In the genomic region with DNA sequence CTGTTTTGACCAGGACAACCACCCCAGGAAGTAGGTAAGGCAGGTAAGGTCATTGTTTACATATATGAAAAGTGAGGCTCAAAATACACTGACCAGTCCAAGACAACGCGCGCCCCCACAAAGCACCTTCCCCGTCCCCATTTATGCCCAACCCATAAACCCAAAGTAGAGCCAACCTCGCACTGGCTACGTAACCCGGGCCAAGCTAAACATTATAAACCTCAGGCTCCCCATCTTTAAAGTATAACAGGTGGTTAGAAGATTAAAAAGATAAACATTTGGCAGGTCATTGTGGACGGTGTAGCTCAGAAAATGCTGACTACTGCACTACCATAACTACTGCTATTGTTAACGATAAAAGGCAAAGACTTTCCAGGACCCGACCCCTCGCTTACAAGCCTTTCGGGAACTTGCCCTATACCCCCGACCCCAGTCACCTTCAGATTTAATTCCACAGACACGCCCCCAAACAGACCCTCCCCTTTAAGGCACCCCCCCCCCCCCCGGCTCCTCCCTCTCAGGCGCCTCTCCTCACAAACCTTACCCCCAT, we compare ENCODE assay signal across 8 cellular contexts. TPM values are rescaled to one million over a fixed set of nuclear protein-coding genes. Genes with fewer than 3 reads are reported as not detected.
DNase-seq lines count a peak whose midpoint lies in the region; ATAC-seq and TF ChIP-seq lines count a peak whose summit lies in the region.

No MANE protein-coding gene starts in this region.

- TF ChIP-seq CTCF in RWPE1 (conservative IDR thresholded peaks at IDR 0.05; ENCODE audit: low read depth) (no peak), endodermal cell (conservative IDR thresholded peaks at IDR 0.05) (no peak)

- H3K9me3 ChIP-seq in endodermal cell (ENCODE audit: control insufficient read depth, low read length), result no peaks in the 10 kb centered on the region
- H3K9me3 ChIP-seq in naive thymus-derived CD4-positive, alpha-beta T cell (ENCODE audit: control insufficient read depth in 2 of 3, low read length in 3 of 3), result no peaks in the 10 kb centered on the region

- H3K4me1 Mint-ChIP-seq in endodermal cell, result peaks cover 12% of the 10 kb centered on the region
- peaks cover 34 to 67% (median 60%) of the 10 kb centered on the region in 7 donors for H3K4me1 Mint-ChIP-seq in naive thymus-derived CD4-positive, alpha-beta T cell

- WGBS in endodermal cell (ENCODE audit: insufficient coverage in 1 of 2, insufficient read length in 1 of 2), 2 experiments, result 0 to 4% methylated on average over 1 to 15 of the region's 16 CpGs

- peak overlapping the region; percentile 85 for H3K4me3 Mint-ChIP-seq in endodermal cell
- peak overlapping the region; percentile 80 to 95 (median 92) for H3K4me3 Mint-ChIP-seq in naive thymus-derived CD4-positive, alpha-beta T cell

- intact Hi-C loops in naive thymus-derived CD4-positive, alpha-beta T cell (cut with micrococcal nuclease), result loop anchor here (1.0 to 2.0 kb wide), 8 partner anchors 23 to 354 kb away; a partner anchor contains a TSS

- peak overlapping the region; percentile 98 for H3K4me3 ChIP-seq in endodermal cell (ENCODE audit: low read length)
- H3K4me3 ChIP-seq in naive thymus-derived CD4-positive, alpha-beta T cell (ENCODE audit: low read length), result peak overlapping the region; percentile 77

- H3K9ac ChIP-seq in endodermal cell (ENCODE audit: extremely low read depth, low read length, poor library complexity, severe bottlenecking), result peak overlapping the region; percentile 79

- H3K9me3 Mint-ChIP-seq in endodermal cell, result no peaks in the 10 kb centered on the region
- H3K9me3 Mint-ChIP-seq in naive thymus-derived CD4-positive, alpha-beta T cell, result peaks cover 0 to 3% (median 0%) of the 10 kb centered on the region in 11 donors

- CTCF ChIA-PET in RWPE1 (lab: Yijun Ruan, JAX), result interaction anchor here (1.1 kb wide), 1 partner anchor 39 kb away, joined by 3 read pairs; no protein-coding TSS in a partner anchor
- CTCF ChIA-PET in naive thymus-derived CD4-positive, alpha-beta T cell (lab: Charles Lee), result interaction anchor here (1.0 kb wide), 1 partner anchor 56 kb away, joined by 3 read pairs; no protein-coding TSS in a partner anchor

- H3K36me3 ChIP-seq in endodermal cell (ENCODE audit: control insufficient read depth, insufficient read depth, low read length), result peaks cover 4% of the 10 kb centered on the region
- H3K36me3 ChIP-seq in naive thymus-derived CD4-positive, alpha-beta T cell (ENCODE audit: control insufficient read depth in 2 of 3, insufficient read depth in 3 of 3, low read length in 3 of 3), result peaks cover 0 to 6% (median 0%) of the 10 kb centered on the region in 3 experiments

- peak; percentile 43 for DNase-seq in SIG-M5 treated with dmso at 0.1 percent for 504 hours (lab: John Stamatoyannopoulos, UW; ENCODE audit: unreplicated experiment)
- no peak for DNase-seq in SIG-M5 (lab: John Stamatoyannopoulos, UW)
- DNase-seq in RWPE1 (ENCODE audit: low spot score), result no peak
- no peak for DNase-seq in endodermal cell
- DNase-seq in naive thymus-derived CD4-positive, alpha-beta T cell, result peak in 2 of 9 donors; percentile 20 to 29

- no peaks in the 10 kb centered on the region for H3K27me3 Mint-ChIP-seq in endodermal cell (ENCODE audit: insufficient read depth)
- H3K27me3 Mint-ChIP-seq in naive thymus-derived CD4-positive, alpha-beta T cell, result no peaks in the 10 kb centered on the region

- no peaks in the 10 kb centered on the region for H3K27me3 ChIP-seq in endodermal cell (ENCODE audit: control insufficient read depth, insufficient read depth, low read length, poor library complexity, severe bottlenecking)
- no peaks in the 10 kb centered on the region for H3K27me3 ChIP-seq in naive thymus-derived CD4-positive, alpha-beta T cell (ENCODE audit: control insufficient read depth in 2 of 2, insufficient read depth in 2 of 2, low read length in 2 of 2)

- peaks cover 11% of the 10 kb centered on the region for H3K36me3 Mint-ChIP-seq in endodermal cell (ENCODE audit: low read depth)
- H3K36me3 Mint-ChIP-seq in naive thymus-derived CD4-positive, alpha-beta T cell, result peaks cover 0 to 9% (median 0%) of the 10 kb centered on the region in 5 donors

- H3K27ac ChIP-seq in RWPE1, result peak overlapping the region; percentile 89
- peak overlapping the region; percentile 75 for H3K27ac ChIP-seq in endodermal cell (ENCODE audit: low read depth, low read length)
- H3K27ac ChIP-seq in naive thymus-derived CD4-positive, alpha-beta T cell (ENCODE audit: low read depth, low read length), result peak overlapping the region; percentile 80

- peak; percentile 27 for ATAC-seq in naive thymus-derived CD4-positive, alpha-beta T cell
- no peak for ATAC-seq in GM19455 (IDR thresholded peaks at IDR 0.05; ENCODE audit: unreplicated experiment)
- no peak for ATAC-seq in GM18867 (IDR thresholded peaks at IDR 0.05; ENCODE audit: unreplicated experiment)
- no peak for ATAC-seq in GM19397 (IDR thresholded peaks at IDR 0.05; ENCODE audit: unreplicated experiment)

- POLR2A ChIA-PET in RWPE1 (lab: Yijun Ruan, JAX; ENCODE audit: low non-redundant PET), result interaction anchor here (0.8 kb wide), 1 partner anchor 65 kb away, joined by 7 read pairs; no protein-coding TSS in a partner anchor
- POLR2A ChIA-PET in naive thymus-derived CD4-positive, alpha-beta T cell (lab: Charles Lee), result interaction anchor here (0.9 to 2.9 kb wide), 3 partner anchors 32 to 42 kb away, joined by 3 to 16 read pairs (median 3); no protein-coding TSS in a partner anchor

- H3K4me1 ChIP-seq in endodermal cell (ENCODE audit: control insufficient read depth, insufficient read depth, low read length), result no peaks in the 10 kb centered on the region
- peaks cover 10% of the 10 kb centered on the region in 2 donors for H3K4me1 ChIP-seq in naive thymus-derived CD4-positive, alpha-beta T cell (ENCODE audit: control insufficient read depth in 2 of 2, insufficient read depth in 2 of 2, low read length in 2 of 2)

- peak overlapping the region; percentile 97 for H3K27ac Mint-ChIP-seq in endodermal cell
- peak overlapping the region; percentile 93 to 100 (median 97) for H3K27ac Mint-ChIP-seq in naive thymus-derived CD4-positive, alpha-beta T cell

RNA-seq across cellular contexts. Expression of a gene that starts 0.5 kb away (rescaled TPM):
- 100 to 1,000 TPM; 130 to 132 TPM for total RNA-seq in endodermal cell
- 181 TPM for polyA plus RNA-seq in endodermal cell (2013, experiment 1 of 2)
- polyA plus RNA-seq in endodermal cell (2013, experiment 2 of 2), result 168 TPM
- 100 to 1,000 TPM; 216 to 453 (median 266) TPM for total RNA-seq in naive thymus-derived CD4-positive, alpha-beta T cell
- polyA plus RNA-seq in naive thymus-derived CD4-positive, alpha-beta T cell, result 100 to 1,000 TPM in 1 of 2 donors, 10 to 100 TPM in 1; 27.1 to 142 TPM

RNA-seq across cellular contexts. Expression of a gene that starts 0.8 kb away (rescaled TPM):
- total RNA-seq in endodermal cell, result 1 to 10 TPM; 8.0 to 9.5 TPM
- polyA plus RNA-seq in endodermal cell (2013, experiment 1 of 2), result 4.5 TPM
- polyA plus RNA-seq in endodermal cell (2013, experiment 2 of 2), result 9.0 TPM
- 1 to 10 TPM; 1.2 to 7.8 (median 4.6) TPM for total RNA-seq in naive thymus-derived CD4-positive, alpha-beta T cell
- polyA plus RNA-seq in naive thymus-derived CD4-positive, alpha-beta T cell, result 1 to 10 TPM; 2.0 to 2.7 TPM

RNA-seq across cellular contexts. Expression of a gene that starts 23.2 kb away (rescaled TPM):
- total RNA-seq in endodermal cell, result 100 to 1,000 TPM in 1 of 2 donors, 10 to 100 TPM in 1; 92.0 to 104 TPM
- 114 TPM for polyA plus RNA-seq in endodermal cell (2013, experiment 1 of 2)
- polyA plus RNA-seq in endodermal cell (2013, experiment 2 of 2), result 111 TPM
- 10 to 100 TPM; 41.8 to 83.0 (median 69.7) TPM for total RNA-seq in naive thymus-derived CD4-positive, alpha-beta T cell
- polyA plus RNA-seq in naive thymus-derived CD4-positive, alpha-beta T cell, result 10 to 100 TPM; 63.2 to 78.0 TPM

RNA-seq across cellular contexts. Expression of a gene that starts 25.9 kb away (rescaled TPM):
- total RNA-seq in endodermal cell, result not detected
- 0.21 TPM for polyA plus RNA-seq in endodermal cell (2013, experiment 1 of 2)
- not detected for polyA plus RNA-seq in endodermal cell (2013, experiment 2 of 2)
- under 1 TPM in 1 of 5 experiments, not detected in 4; 0.42 TPM for total RNA-seq in naive thymus-derived CD4-positive, alpha-beta T cell
- not detected for polyA plus RNA-seq in naive thymus-derived CD4-positive, alpha-beta T cell

RNA-seq across cellular contexts. Expression of a gene that starts 32.6 kb away (rescaled TPM):
- total RNA-seq in endodermal cell, result 10 to 100 TPM; 51.2 to 54.9 TPM
- 53.3 TPM for polyA plus RNA-seq in endodermal cell (2013, experiment 1 of 2)
- 61.5 TPM for polyA plus RNA-seq in endodermal cell (2013, experiment 2 of 2)
- 10 to 100 TPM; 43.0 to 59.6 (median 44.1) TPM for total RNA-seq in naive thymus-derived CD4-positive, alpha-beta T cell
- 100 to 1,000 TPM in 1 of 2 donors, 10 to 100 TPM in 1; 99.1 to 113 TPM for polyA plus RNA-seq in naive thymus-derived CD4-positive, alpha-beta T cell
